Comparison of ENCODE assay signal across 8 cellular contexts in genomic region chr9:93132287-93132927, GRCh38. TPM values are rescaled to one million over a fixed set of nuclear protein-coding genes. Genes with fewer than 3 reads are reported as not detected.
A peak's percentile ranks its signal among the peaks of the same experiment; 100 is the strongest.
DNase-seq lines count a peak whose midpoint lies in the region; ATAC-seq and TF ChIP-seq lines count a peak whose summit lies in the region.

No MANE protein-coding gene starts in this region.

- intact Hi-C loops in right lobe of liver (cut with DNase I): no loop called here
- intact Hi-C loops in testis (cut with DNase I; ENCODE audit: low total_unique reads): no loop called here

- no peak for TF ChIP-seq CTCF in cardiac fibroblast (IDR thresholded peaks at IDR 0.05; ENCODE audit: low read depth, low read length)
- no peak for TF ChIP-seq CTCF in right lobe of liver (IDR thresholded peaks at IDR 0.05)
- no peak for TF ChIP-seq CTCF in testis (IDR thresholded peaks at IDR 0.05)
- no peak for TF ChIP-seq CTCF in WERI-Rb-1 (IDR thresholded peaks at IDR 0.05; ENCODE audit: low read depth, low read length)

- H3K27me3 ChIP-seq in right lobe of liver: no peaks in the 10 kb centered on the region
- no peaks in the 10 kb centered on the region for H3K27me3 ChIP-seq in testis
- H3K27me3 ChIP-seq in WERI-Rb-1 (ENCODE audit: insufficient read depth, low read depth, severe bottlenecking): no peaks in the 10 kb centered on the region

- peak; percentile 27 to 46 (median 38) for ATAC-seq in right lobe of liver

- H3K36me3 ChIP-seq in right lobe of liver (no peaks in the 10 kb centered on the region), testis (ENCODE audit: low read depth, missing control alignments) (no peaks in the 10 kb centered on the region), WERI-Rb-1 (no peaks in the 10 kb centered on the region)

- DNase-seq in AG08396 (ENCODE audit: low spot score) (peak; percentile 66), LoVo (ENCODE audit: low spot score) (peak; percentile 14), cardiac fibroblast (ENCODE audit: low read depth in 2 of 2) (peak; percentile 50 to 73), right lobe of liver (peak; percentile 80 to 92 (median 87)), testis (peak; percentile 91), retina (no peak), NCI-H1048 (lab: John Stamatoyannopoulos, UW) (no peak), WERI-Rb-1 (no peak)

- 12% methylated on average over 6 of the region's 12 CpGs for WGBS in right lobe of liver (ENCODE audit: insufficient coverage, low coverage, low lambda C conversion rate, missing lambda C conversion rate)
- 21 to 23% methylated on average over 8 to 9 of the region's 12 CpGs for WGBS in testis, 2 donors

- peak overlapping the region in 1 of 2 donors; percentile 80 for H3K4me3 ChIP-seq in cardiac fibroblast (replicated peaks in 1 of 2; ENCODE audit: low read depth in 2 of 2, low read length in 2 of 2)
- H3K4me3 ChIP-seq in right lobe of liver: peak overlapping the region; percentile 92 to 98 (median 96)
- peak overlapping the region; percentile 91 to 94 for H3K4me3 ChIP-seq in testis
- H3K4me3 ChIP-seq in WERI-Rb-1 (ENCODE audit: low read depth, low read length): no peak overlapping the region

- peaks cover 0 to 56% (median 20%) of the 10 kb centered on the region in 4 donors for H3K4me1 ChIP-seq in right lobe of liver
- peaks cover 66% of the 10 kb centered on the region for H3K4me1 ChIP-seq in testis

- H3K27ac ChIP-seq in right lobe of liver (peak overlapping the region; percentile 92 to 98 (median 98)), testis (peak overlapping the region; percentile 96 to 97), WERI-Rb-1 (no peak overlapping the region)

- H3K9me3 ChIP-seq in right lobe of liver: no peaks in the 10 kb centered on the region
- H3K9me3 ChIP-seq in testis: no peaks in the 10 kb centered on the region
- H3K9me3 ChIP-seq in WERI-Rb-1 (ENCODE audit: severe bottlenecking): no peaks in the 10 kb centered on the region

- TF ChIP-seq POLR2A in right lobe of liver (IDR thresholded peaks at IDR 0.05) (no peak), testis (IDR thresholded peaks at IDR 0.05) (no peak)

RNA-seq across cellular contexts. Expression of gene NINJ1, which starts 1.6 kb away (rescaled TPM):
- total RNA-seq in right lobe of liver (100 to 1,000 TPM in 1 of 6 experiments, 10 to 100 TPM in 5; 35.6 to 103 (median 65.1) TPM), testis (100 to 1,000 TPM; 148 to 152 TPM)
- polyA plus RNA-seq in testis (ENCODE audit: insufficient read depth, low read depth, low replicate concordance): 99.3 TPM

RNA-seq across cellular contexts. Expression of gene CARD19, which starts 36.4 kb away (rescaled TPM):
- total RNA-seq in right lobe of liver: 10 to 100 TPM in 3 of 6 experiments, 1 to 10 TPM in 3; 6.3 to 31.7 (median 12.1) TPM
- 100 to 1,000 TPM; 138 to 147 TPM for total RNA-seq in testis
- polyA plus RNA-seq in testis (ENCODE audit: insufficient read depth, low read depth, low replicate concordance): 99.4 TPM

RNA-seq across cellular contexts. Expression of gene WNK2, which starts 51.5 kb away (rescaled TPM):
- total RNA-seq in right lobe of liver (1 to 10 TPM in 5 of 6 experiments, under 1 TPM in 1; 0.43 to 3.6 (median 1.3) TPM), testis (10 to 100 TPM; 50.5 to 91.1 TPM)
- polyA plus RNA-seq in testis (ENCODE audit: insufficient read depth, low read depth, low replicate concordance): 29.0 TPM

Comparison
In these comparisons a context has a peak if more than half of its experiments do, and no peak if none do; other contexts are left out.
1. DNase-seq: peak in AG08396 (single experiment), LoVo (single experiment), cardiac fibroblast (2 of 2), right lobe of liver (3 of 3) and testis (single experiment); none in retina (single experiment), NCI-H1048 (single experiment) and WERI-Rb-1 (single experiment).
2. RNA of gene CARD19, which starts 36.4 kb away (total RNA-seq): 138 to 147 TPM in testis; 6.3 to 31.7 TPM in right lobe of liver; every median in the first group is over 4 times any median in the second.
3. RNA of gene WNK2, which starts 51.5 kb away (total RNA-seq): 50.5 to 91.1 TPM in testis; 0.43 to 3.6 TPM in right lobe of liver; every median in the first group is over 10 times any median in the second.